ENCODE assay signal across 8 cellular contexts in genomic region chr19:34962945-34963530, GRCh38. TPM values are rescaled to one million over a fixed set of nuclear protein-coding genes. Genes with fewer than 3 reads are reported as not detected.
DNase-seq lines count a peak whose midpoint lies in the region; ATAC-seq and TF ChIP-seq lines count a peak whose summit lies in the region.

No MANE protein-coding gene starts in this region.

- intact Hi-C loops in posterior vena cava (cut with DNase I), result no loop called here

- peak overlapping the region; percentile 66; the same call in 1 of the 2 replicates for H3K27ac ChIP-seq in WERI-Rb-1

- H3K27me3 ChIP-seq in WERI-Rb-1 (ENCODE audit: insufficient read depth, low read depth, severe bottlenecking), result no peaks in the 10 kb centered on the region

- H3K4me3 ChIP-seq in WERI-Rb-1 (ENCODE audit: low read depth, low read length), result peak overlapping the region; percentile 75
- H3K4me3 ChIP-seq in retinal pigment epithelial cell (ENCODE audit: low read length), result peak overlapping the region; percentile 70

- ATAC-seq in GM21360 (IDR thresholded peaks at IDR 0.05; ENCODE audit: unreplicated experiment), result no peak

- TF ChIP-seq CTCF in WERI-Rb-1 (IDR thresholded peaks at IDR 0.05; ENCODE audit: low read depth, low read length) (no peak), retinal pigment epithelial cell (conservative IDR thresholded peaks at IDR 0.05; ENCODE audit: low read depth, low read length) (no peak)

- DNase-seq in DMS79 treated with DMSO at 0.1 percent for 48 hours (lab: John Stamatoyannopoulos, UW) (peak; percentile 10), DMS79 (lab: John Stamatoyannopoulos, UW) (no peak), WERI-Rb-1 (no peak), glomerular endothelial cell (ENCODE audit: extremely low read depth, low read depth, low spot score) (peak; percentile 18), retinal pigment epithelial cell (ENCODE audit: low read depth) (no peak), posterior vena cava (ENCODE audit: low spot score) (no peak), NCI-H82 treated with DMSO at 0.1 percent for 48 hours (lab: John Stamatoyannopoulos, UW; ENCODE audit: unreplicated experiment) (no peak)

- H3K36me3 ChIP-seq in WERI-Rb-1, result peaks cover 36% of the 10 kb centered on the region

- peaks cover 39% of the 10 kb centered on the region for H3K9me3 ChIP-seq in WERI-Rb-1 (ENCODE audit: severe bottlenecking)

RNA-seq across cellular contexts. Expression of gene ZNF792, which starts 1.0 kb away (rescaled TPM):
- total RNA-seq in glomerular endothelial cell (20.7 and 30.8 TPM in 2 replicates), posterior vena cava (1 to 10 TPM; 4.9 to 6.2 TPM)

RNA-seq across cellular contexts. Expression of gene ZNF30, which starts 36.3 kb away (rescaled TPM):
- total RNA-seq in glomerular endothelial cell (2.2 and 3.8 TPM in 2 replicates), posterior vena cava (1 to 10 TPM; 2.2 to 3.4 TPM)

RNA-seq across cellular contexts. Expression of gene GRAMD1A, which starts 37.1 kb away (rescaled TPM):
- total RNA-seq in glomerular endothelial cell (61.2 and 127 TPM in 2 replicates), posterior vena cava (10 to 100 TPM; 83.0 to 87.0 TPM)

Comparison
In these comparisons a context has a peak if more than half of its experiments do, and no peak if none do; other contexts are left out.
1. DNase-seq: peak in DMS79 treated with DMSO at 0.1 percent for 48 hours (single experiment) and glomerular endothelial cell (single experiment); none in DMS79 (single experiment), WERI-Rb-1 (single experiment), retinal pigment epithelial cell (single experiment), posterior vena cava (single experiment) and NCI-H82 treated with DMSO at 0.1 percent for 48 hours (single experiment).